13 cellular contexts compared by ENCODE assay signal in the genomic region with DNA sequence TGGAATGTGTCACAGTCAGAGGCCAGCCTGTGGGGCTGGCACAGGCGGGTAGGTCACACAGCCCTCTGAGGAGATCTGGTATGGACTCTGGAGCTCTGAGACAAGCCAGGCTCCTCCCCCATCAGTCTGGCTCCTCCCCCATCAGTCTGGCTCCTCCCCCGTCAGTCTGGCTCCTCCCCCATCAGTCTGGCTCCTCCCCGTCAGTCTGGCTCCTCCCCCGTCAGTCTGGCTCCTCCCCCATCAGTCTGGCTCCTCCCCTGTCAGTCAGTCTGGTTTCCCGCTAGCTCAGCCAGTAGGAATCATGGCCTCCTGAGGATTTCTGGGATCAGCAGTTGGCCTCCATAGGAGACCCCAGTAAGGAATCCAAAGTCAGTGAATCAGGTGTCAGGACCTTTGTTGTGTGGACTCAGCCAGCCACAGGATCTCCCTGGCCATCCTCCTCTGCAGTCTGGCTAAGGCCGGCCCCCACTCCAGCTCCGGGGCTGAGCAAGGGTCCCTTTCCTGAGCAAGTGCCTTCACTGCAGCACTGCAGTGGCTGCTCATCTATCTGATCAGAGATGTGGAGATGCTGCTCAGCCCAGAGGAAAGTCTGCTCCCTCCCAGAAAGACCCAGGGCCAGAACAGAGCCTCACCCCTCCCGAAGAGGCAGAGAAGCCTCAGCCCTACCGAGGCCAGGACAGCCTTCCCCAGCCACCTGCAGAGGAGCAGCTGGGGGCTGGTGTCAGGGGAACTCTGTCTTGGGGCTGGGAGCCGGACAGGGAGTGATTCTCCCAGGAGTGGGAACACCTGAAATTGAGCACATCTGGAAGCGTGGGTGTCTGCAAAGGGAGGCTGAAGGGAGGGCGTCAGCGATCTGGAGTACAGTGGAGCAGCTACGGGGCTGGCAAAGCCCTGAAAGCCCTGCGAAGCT. TPM values are rescaled to one million over a fixed set of nuclear protein-coding genes. Genes with fewer than 3 reads are reported as not detected.
DNase-seq lines count a peak whose midpoint lies in the region; TF ChIP-seq lines count a peak whose summit lies in the region.
"Had no signal": no experiment of that assay in that cellular context is flagged by ENCODE, and none has a peak within 500 bp of the region (broad histone marks: within the 10 kb centered on the region; RNA-seq: fewer than 3 reads in every experiment).

No MANE protein-coding gene starts in this region.

- DNase-seq in BE2C (peak; percentile 49), CD1c-positive myeloid dendritic cell (ENCODE audit: extremely low spot score) (peak; percentile 4), NCI-H69 (lab: John Stamatoyannopoulos, UW) (peak; percentile 73), WERI-Rb-1 (no peak), Peyer's patch (no peak), esophagus muscularis mucosa (ENCODE audit: extremely low spot score) (no peak)
- DNase-seq: aorta; C1 segment of cervical spinal cord; esophagus squamous epithelium; stimulated activated naive CD8-positive, alpha-beta T cell treated with anti-CD3 and anti-CD28 coated beads, Interleukin-15, amount 100 ng/mL, for 72 hours had no signal

- 74% methylated on average over 14 of the region's 15 CpGs for WGBS in esophagus muscularis mucosa

- TF ChIP-seq EP300 in esophagus muscularis mucosa (IDR thresholded peaks at IDR 0.05), result no peak

- TF ChIP-seq CTCF in BE2C (IDR thresholded peaks at IDR 0.05; ENCODE audit: low read depth, low read length) (no peak), WERI-Rb-1 (IDR thresholded peaks at IDR 0.05; ENCODE audit: low read depth, low read length) (no peak), Peyer's patch (IDR thresholded peaks at IDR 0.05) (no peak), esophagus muscularis mucosa (IDR thresholded peaks at IDR 0.05) (no peak)

- intact Hi-C loops in esophagus muscularis mucosa (cut with DNase I), result no loop called here

- H3K27me3 ChIP-seq in BE2C (no peaks in the 10 kb centered on the region), iPS-15b (ENCODE audit: control insufficient read depth, insufficient read depth, low read length) (peaks cover 24% of the 10 kb centered on the region), WERI-Rb-1 (ENCODE audit: insufficient read depth, low read depth, severe bottlenecking) (no peaks in the 10 kb centered on the region), Peyer's patch (peaks cover 0 to 7% of the 10 kb centered on the region in 2 donors), esophagus muscularis mucosa (peaks cover 0 to 81% (median 10%) of the 10 kb centered on the region in 4 donors)

- H3K36me3 ChIP-seq in BE2C, result no peaks in the 10 kb centered on the region
- H3K36me3 ChIP-seq in iPS-15b (ENCODE audit: control insufficient read depth, insufficient read depth, low read length), result no peaks in the 10 kb centered on the region
- no peaks in the 10 kb centered on the region for H3K36me3 ChIP-seq in WERI-Rb-1
- no peaks in the 10 kb centered on the region for H3K36me3 ChIP-seq in Peyer's patch
- H3K36me3 ChIP-seq in esophagus muscularis mucosa, result no peaks in the 10 kb centered on the region
- H3K36me3 ChIP-seq: esophagus squamous epithelium, SJSA1 had no signal

- H3K4me1 ChIP-seq in BE2C (no peaks in the 10 kb centered on the region), iPS-15b (ENCODE audit: control insufficient read depth, insufficient read depth, low read length) (peaks cover 13% of the 10 kb centered on the region), Peyer's patch (peaks cover 0 to 6% (median 0%) of the 10 kb centered on the region in 4 donors), esophagus muscularis mucosa (no peaks in the 10 kb centered on the region)
- H3K4me1 ChIP-seq: SJSA1 had no signal

- no peaks in the 10 kb centered on the region for H3K9me3 ChIP-seq in BE2C
- H3K9me3 ChIP-seq in iPS-15b (ENCODE audit: control insufficient read depth, insufficient read depth, low read length), result no peaks in the 10 kb centered on the region
- no peaks in the 10 kb centered on the region for H3K9me3 ChIP-seq in WERI-Rb-1 (ENCODE audit: severe bottlenecking)
- H3K9me3 ChIP-seq in Peyer's patch, result no peaks in the 10 kb centered on the region
- no peaks in the 10 kb centered on the region for H3K9me3 ChIP-seq in esophagus muscularis mucosa
- H3K9me3 ChIP-seq: esophagus squamous epithelium, SJSA1 had no signal

- H3K9ac ChIP-seq in iPS-15b (ENCODE audit: low read depth, low read length), result no peak overlapping the region

- no peak overlapping the region for H3K4me3 ChIP-seq in BE2C (ENCODE audit: low read depth, low read length)
- H3K4me3 ChIP-seq in iPS-15b (ENCODE audit: low read depth, low read length), result peak overlapping the region; percentile 53
- H3K4me3 ChIP-seq in WERI-Rb-1 (ENCODE audit: low read depth, low read length), result no peak overlapping the region
- H3K4me3 ChIP-seq in Peyer's patch, result no peak overlapping the region
- H3K4me3 ChIP-seq in esophagus muscularis mucosa, result no peak overlapping the region
- H3K4me3 ChIP-seq: coronary artery, esophagus squamous epithelium, SJSA1 had no signal

- H3K27ac ChIP-seq in WERI-Rb-1, result no peak overlapping the region
- no peak overlapping the region for H3K27ac ChIP-seq in Peyer's patch
- H3K27ac ChIP-seq in esophagus muscularis mucosa (replicated peaks in 1 of 4), result no peak overlapping the region
- H3K27ac ChIP-seq: coronary artery, esophagus squamous epithelium, SJSA1 had no signal

- no peak for TF ChIP-seq POLR2A in Peyer's patch (IDR thresholded peaks at IDR 0.05)
- no peak for TF ChIP-seq POLR2A in esophagus muscularis mucosa (IDR thresholded peaks at IDR 0.05; ENCODE audit: low read depth)

RNA-seq across cellular contexts. Expression of a gene that starts 35.7 kb away (rescaled TPM):
- polyA plus RNA-seq in BE2C (2012; ENCODE audit: insufficient read depth, insufficient read length, low read depth), result 1.9 TPM
- total RNA-seq in Peyer's patch, result 1 to 10 TPM in 1 of 4 donors, under 1 TPM in 3; 0.35 to 3.3 (median 0.58) TPM
- total RNA-seq in esophagus muscularis mucosa, result 1 to 10 TPM in 2 of 4 donors, under 1 TPM in 2; 0.26 to 2.3 (median 1.4) TPM
- total RNA-seq: SJSA1 had no signal

Comparison
In these comparisons a context has a peak if more than half of its experiments do, and no peak if none do; other contexts are left out.
1. DNase-seq: peak in BE2C (single experiment), CD1c-positive myeloid dendritic cell (single experiment) and NCI-H69 (single experiment); none in WERI-Rb-1 (single experiment), Peyer's patch (0 of 3) and esophagus muscularis mucosa (single experiment).